25 cellular contexts compared by ENCODE assay signal in genomic region chr9:8362250-8362649, GRCh38.
DNase-seq lines count a peak whose midpoint lies in the region; ATAC-seq lines count a peak whose summit lies in the region.
"Had no signal": no experiment of that assay in that cellular context is flagged by ENCODE, and none has a peak within 500 bp of the region (broad histone marks: within the 10 kb centered on the region; RNA-seq: fewer than 3 reads in every experiment).

No MANE protein-coding gene starts in this region.

- no peak overlapping the region for H3K27ac Mint-ChIP-seq in activated CD4-positive, alpha-beta T cell treated with anti-CD3 and anti-CD28 coated beads, Interleukin-2, amount 10 ng/mL, durations not matched to agents 7 days and 5 days
- H3K27ac Mint-ChIP-seq: activated B cell treated with CpG ODN at 0.5 μM for 24 hours; activated CD8-positive, alpha-beta T cell treated with anti-CD3 and anti-CD28 coated beads for 36 hours; activated naive CD4-positive, alpha-beta T cell treated with anti-CD3 and anti-CD28 coated beads for 36 hours; activated T-cell treated with anti-CD3 and anti-CD28 coated beads, Interleukin-2, amount 50 U/mL, for 24 hours; natural killer cell; stimulated activated naive CD8-positive, alpha-beta T cell treated with anti-CD3 and anti-CD28 coated beads, Interleukin-15, Interleukin-2, amounts not matched to agents 100 ng/mL and 50 ng/mL, for 24 hours had no signal

- H3K4me1 Mint-ChIP-seq in activated CD4-positive, alpha-beta T cell treated with anti-CD3 and anti-CD28 coated beads, Interleukin-2, amount 10 ng/mL, durations not matched to agents 7 days and 5 days, result peaks cover 3% of the 10 kb centered on the region
- H3K4me1 Mint-ChIP-seq: activated B cell treated with CpG ODN at 0.5 μM for 24 hours; central memory CD8-positive, alpha-beta T cell; natural killer cell had no signal

- CTCF ChIA-PET in activated CD4-positive, alpha-beta T cell treated with anti-CD3 and anti-CD28 coated beads, Interleukin-2, amount 10 ng/mL, durations not matched to agents 7 days and 5 days (lab: Charles Lee), result interaction anchor here (1.1 kb wide), 1 partner anchor 9 kb away, joined by 3 read pairs; no protein-coding TSS in a partner anchor

- DNase-seq in renal cortical epithelial cell (ENCODE audit: low read depth) (peak; percentile 35), NCI-H146 treated with DMSO at 0.1 percent for 48 hours (lab: John Stamatoyannopoulos, UW; ENCODE audit: unreplicated experiment) (no peak)
- no peak for DNase-seq in activated CD4-positive, alpha-beta T cell treated with anti-CD3 and anti-CD28 coated beads, Interleukin-2, amount 10 ng/mL, durations not matched to agents 7 days and 5 days
- DNase-seq: activated B cell treated with CpG ODN at 0.5 μM for 24 hours; activated CD8-positive, alpha-beta T cell treated with anti-CD3 and anti-CD28 coated beads for 36 hours; activated naive CD4-positive, alpha-beta T cell treated with anti-CD3 and anti-CD28 coated beads for 36 hours; activated T-cell treated with anti-CD3 and anti-CD28 coated beads, Interleukin-2, amount 50 U/mL, for 24 hours; AML-193; anterior cingulate cortex; gastrocnemius medialis; left colon; MM.1S; natural killer cell; NCI-H1930; NCI-H446; Peyer's patch; SK-N-SH; stimulated activated CD4-positive, alpha-beta T cell treated with anti-CD3 and anti-CD28 coated beads, Interleukin-2, amount 100 ng/mL, for 24 hours; trophoblast cell had no signal

- no peaks in the 10 kb centered on the region for H3K27me3 Mint-ChIP-seq in activated CD4-positive, alpha-beta T cell treated with anti-CD3 and anti-CD28 coated beads, Interleukin-2, amount 10 ng/mL, durations not matched to agents 7 days and 5 days
- H3K27me3 Mint-ChIP-seq: activated B cell treated with CpG ODN at 0.5 μM for 24 hours; activated CD8-positive, alpha-beta T cell treated with anti-CD3 and anti-CD28 coated beads for 36 hours; activated T-cell treated with anti-CD3 and anti-CD28 coated beads, Interleukin-2, amount 50 U/mL, for 24 hours; central memory CD8-positive, alpha-beta T cell had no signal

- POLR2A ChIA-PET in activated CD4-positive, alpha-beta T cell treated with anti-CD3 and anti-CD28 coated beads, Interleukin-2, amount 10 ng/mL, durations not matched to agents 7 days and 5 days (lab: Charles Lee), result no interaction called here

- no peak overlapping the region for H3K4me3 Mint-ChIP-seq in activated CD4-positive, alpha-beta T cell treated with anti-CD3 and anti-CD28 coated beads, Interleukin-2, amount 10 ng/mL, durations not matched to agents 7 days and 5 days
- H3K4me3 Mint-ChIP-seq: activated B cell treated with CpG ODN at 0.5 μM for 24 hours; activated CD8-positive, alpha-beta T cell treated with anti-CD3 and anti-CD28 coated beads for 36 hours; activated naive CD4-positive, alpha-beta T cell treated with anti-CD3 and anti-CD28 coated beads for 36 hours; activated T-cell treated with anti-CD3 and anti-CD28 coated beads, Interleukin-2, amount 50 U/mL, for 24 hours; central memory CD8-positive, alpha-beta T cell; natural killer cell; stimulated activated naive CD8-positive, alpha-beta T cell treated with anti-CD3 and anti-CD28 coated beads, Interleukin-15, Interleukin-2, amounts not matched to agents 100 ng/mL and 50 ng/mL, for 24 hours had no signal

- H3K9me3 Mint-ChIP-seq in activated CD4-positive, alpha-beta T cell treated with anti-CD3 and anti-CD28 coated beads, Interleukin-2, amount 10 ng/mL, durations not matched to agents 7 days and 5 days, result no peaks in the 10 kb centered on the region
- H3K9me3 Mint-ChIP-seq: activated B cell treated with CpG ODN at 0.5 μM for 24 hours; activated CD8-positive, alpha-beta T cell treated with anti-CD3 and anti-CD28 coated beads for 36 hours; activated naive CD4-positive, alpha-beta T cell treated with anti-CD3 and anti-CD28 coated beads for 36 hours; activated T-cell treated with anti-CD3 and anti-CD28 coated beads, Interleukin-2, amount 50 U/mL, for 24 hours; central memory CD8-positive, alpha-beta T cell; natural killer cell; stimulated activated naive CD8-positive, alpha-beta T cell treated with anti-CD3 and anti-CD28 coated beads, Interleukin-15, Interleukin-2, amounts not matched to agents 100 ng/mL and 50 ng/mL, for 24 hours had no signal

- H3K36me3 Mint-ChIP-seq in activated CD4-positive, alpha-beta T cell treated with anti-CD3 and anti-CD28 coated beads, Interleukin-2, amount 10 ng/mL, durations not matched to agents 7 days and 5 days (ENCODE audit: low read depth), result no peaks in the 10 kb centered on the region
- H3K36me3 Mint-ChIP-seq: natural killer cell had no signal

- ATAC-seq in GM19397 (IDR thresholded peaks at IDR 0.05; ENCODE audit: unreplicated experiment), result peak; percentile 42
- ATAC-seq in HG02678 (IDR thresholded peaks at IDR 0.05; ENCODE audit: unreplicated experiment), result peak; percentile 62
- ATAC-seq in HG03342 (IDR thresholded peaks at IDR 0.05; ENCODE audit: unreplicated experiment), result peak; percentile 45
- ATAC-seq in HG03025 (IDR thresholded peaks at IDR 0.05; ENCODE audit: low FRiP score, unreplicated experiment), result no peak
- ATAC-seq: activated CD8-positive, alpha-beta T cell treated with anti-CD3 and anti-CD28 coated beads for 36 hours; gastrocnemius medialis; natural killer cell had no signal
